14 cellular contexts compared by ENCODE assay signal in the genomic region with DNA sequence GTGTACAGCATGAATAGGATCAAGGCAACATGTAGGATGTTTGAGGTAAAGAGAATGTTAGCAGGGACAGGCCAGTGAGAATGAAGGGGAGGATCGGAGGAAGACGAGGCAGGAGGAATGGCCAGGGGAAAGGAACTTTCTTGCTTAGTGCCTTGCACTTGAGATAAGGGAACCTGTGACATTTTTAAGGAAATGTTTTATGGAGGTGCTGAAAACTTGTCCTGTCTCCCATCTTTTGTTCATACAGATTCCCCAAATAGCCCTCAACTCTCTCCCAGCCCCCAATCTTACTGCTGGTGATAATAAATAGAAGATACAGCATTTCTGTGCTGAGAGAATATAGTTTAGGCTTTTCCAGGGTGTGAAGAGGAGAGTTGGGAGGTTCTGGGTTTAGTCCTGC. TPM values are rescaled to one million over a fixed set of nuclear protein-coding genes. Genes with fewer than 3 reads are reported as not detected.
"Had no signal": no experiment of that assay in that cellular context is flagged by ENCODE, and none has a peak within 500 bp of the region (broad histone marks: within the 10 kb centered on the region; RNA-seq: fewer than 3 reads in every experiment).

No MANE protein-coding gene starts in this region.

- H3K4me3 Mint-ChIP-seq: neural progenitor cell had no signal

- ATAC-seq: esophagus mucosa, left colon, lower lobe of right lung, pancreas had no signal

- DNase-seq: activated gamma-delta T cell; activated T-cell treated with anti-CD3 and anti-CD28 coated beads for 4 hours; left colon; lower lobe of right lung; pancreas; sigmoid colon; stimulated activated CD4-positive, alpha-beta T cell treated with anti-CD3 and anti-CD28 coated beads, Interleukin-2, amount 100 ng/mL, for 24 hours; thyroid gland had no signal

- H3K4me1 Mint-ChIP-seq: neural progenitor cell had no signal

- H3K9me3 Mint-ChIP-seq: neural progenitor cell had no signal

- H3K27ac Mint-ChIP-seq: neural progenitor cell had no signal

RNA-seq across cellular contexts. Expression of gene AQP10, which starts 18.0 kb away (rescaled TPM):
- total RNA-seq: ascending aorta, dermis microvascular lymphatic vessel endothelial cell, esophagus mucosa, left colon, sigmoid colon, SJSA1, thyroid gland, urinary bladder had no signal
